12 cellular contexts compared by ENCODE assay signal in genomic region chr9:109409998-109410397, GRCh38.
DNase-seq lines count a peak whose midpoint lies in the region; TF ChIP-seq lines count a peak whose summit lies in the region.
"Had no signal": no experiment of that assay in that cellular context is flagged by ENCODE, and none has a peak within 500 bp of the region (broad histone marks: within the 10 kb centered on the region; RNA-seq: fewer than 3 reads in every experiment).

No MANE protein-coding gene starts in this region.

- H3K4me1 Mint-ChIP-seq in glutamatergic neuron (ENCODE audit: low read depth, unreplicated experiment), result peaks cover 31% of the 10 kb centered on the region

- 69% methylated on average over 11 of the region's 11 CpGs for WGBS in prostate gland

- no peak overlapping the region for H3K4me3 Mint-ChIP-seq in glutamatergic neuron (ENCODE audit: unreplicated experiment)
- H3K4me3 Mint-ChIP-seq: stimulated activated naive CD8-positive, alpha-beta T cell treated with anti-CD3 and anti-CD28 coated beads, Interleukin-15, Interleukin-2, amounts not matched to agents 100 ng/mL and 50 ng/mL, for 24 hours had no signal

- peak overlapping the region; percentile 59 for H3K27ac Mint-ChIP-seq in glutamatergic neuron (ENCODE audit: unreplicated experiment)
- H3K27ac Mint-ChIP-seq: stimulated activated naive CD8-positive, alpha-beta T cell treated with anti-CD3 and anti-CD28 coated beads, Interleukin-15, Interleukin-2, amounts not matched to agents 100 ng/mL and 50 ng/mL, for 24 hours had no signal

- intact Hi-C loops in prostate gland (cut with DNase I), result no loop called here

- in situ Hi-C loops in ACHN (cut with HindIII; ENCODE audit: low pct_ligation_motif_present, low pct_unique_long_range_greater_than_20kb, low sequenced_read_pairs), result no loop called here

- H3K27me3 Mint-ChIP-seq in glutamatergic neuron (ENCODE audit: unreplicated experiment), result peaks cover 9% of the 10 kb centered on the region

- H3K36me3 Mint-ChIP-seq in glutamatergic neuron (ENCODE audit: unreplicated experiment), result no peaks in the 10 kb centered on the region

- H3K36me3 ChIP-seq in prostate gland, result no peaks in the 10 kb centered on the region

- TF ChIP-seq CTCF in GM12873 (IDR thresholded peaks at IDR 0.05; ENCODE audit: insufficient read depth, low read depth, low read length, missing control alignments) (peak; percentile 42), glutamatergic neuron (IDR thresholded peaks at IDR 0.05; ENCODE audit: partially characterized antibody, unreplicated experiment) (peak; percentile 49), GM20000 (IDR thresholded peaks at IDR 0.05; ENCODE audit: extremely low read depth, missing control alignments) (no peak), prostate gland (IDR thresholded peaks at IDR 0.05) (no peak)

- no peaks in the 10 kb centered on the region for H3K4me1 ChIP-seq in prostate gland (replicated peaks)
- H3K4me1 ChIP-seq: ascending aorta had no signal

- no peaks in the 10 kb centered on the region for H3K9me3 ChIP-seq in prostate gland
- H3K9me3 ChIP-seq: ascending aorta, SJSA1 had no signal

- no peak overlapping the region for H3K4me3 ChIP-seq in prostate gland
- H3K4me3 ChIP-seq: ascending aorta, SJSA1 had no signal

- DNase-seq in ACHN (peak; percentile 4), SK-N-DZ (ENCODE audit: low spot score) (peak; percentile 11), glutamatergic neuron (peak; percentile 60), hypothalamus (lab: John Stamatoyannopoulos, UW) (no peak), GM20000 (ENCODE audit: low spot score) (no peak), prostate gland (ENCODE audit: low spot score) (no peak), HCEC 1CT (no peak)
- DNase-seq: NCI-H2171 treated with DMSO at 0.1 percent for 48 hours had no signal

- H3K27me3 ChIP-seq in prostate gland (replicated peaks; ENCODE audit: insufficient read depth), result no peaks in the 10 kb centered on the region
- H3K27me3 ChIP-seq: ascending aorta, SJSA1 had no signal

- H3K9me3 Mint-ChIP-seq in glutamatergic neuron (ENCODE audit: unreplicated experiment), result peaks cover 4% of the 10 kb centered on the region
- H3K9me3 Mint-ChIP-seq: stimulated activated naive CD8-positive, alpha-beta T cell treated with anti-CD3 and anti-CD28 coated beads, Interleukin-15, Interleukin-2, amounts not matched to agents 100 ng/mL and 50 ng/mL, for 24 hours had no signal

- no peak overlapping the region for H3K27ac ChIP-seq in prostate gland
- H3K27ac ChIP-seq: ascending aorta, SJSA1 had no signal

- TF ChIP-seq POLR2A in prostate gland (IDR thresholded peaks at IDR 0.05), result no peak

Comparison
In these comparisons a context has a peak if more than half of its experiments do, and no peak if none do; other contexts are left out.
1. DNase-seq: peak in ACHN (single experiment), SK-N-DZ (single experiment) and glutamatergic neuron (single experiment); none in hypothalamus (0 of 51), GM20000 (single experiment), prostate gland (single experiment) and HCEC 1CT (single experiment).
2. CTCF ChIP-seq: peak in GM12873 (single experiment) and glutamatergic neuron (single experiment); none in GM20000 (single experiment) and prostate gland (0 of 4).